1 cellular context compared by ENCODE assay signal in the genomic region with DNA sequence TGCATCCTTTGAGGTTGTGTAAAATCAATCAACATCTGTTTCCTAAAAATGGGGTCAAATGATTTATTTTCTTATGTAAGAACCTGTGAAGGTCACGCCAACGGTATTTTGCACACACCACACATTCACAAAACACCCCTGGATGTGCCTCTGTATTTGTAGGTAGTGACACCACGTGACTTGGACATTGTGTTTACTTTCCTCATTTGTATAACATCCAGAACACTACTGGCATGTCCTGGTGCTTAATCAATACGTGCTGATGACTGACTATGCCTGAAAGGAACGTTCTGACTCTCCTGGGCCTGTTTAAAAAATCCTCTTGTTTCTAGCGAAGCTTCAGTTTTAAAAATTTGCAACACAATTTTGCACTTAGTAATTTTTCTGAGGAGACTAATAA.
TF ChIP-seq lines count a peak whose summit lies in the region.

No MANE protein-coding gene starts in this region.

TF ChIP-seq in HepG2, 621 proteins besides CTCF, POLR2A, EP300 and RAD21 (continued from another document and continues in another):
- TF ChIP-seq AHDC1 (CRISPR knock-in tag; IDR thresholded peaks at IDR 0.05; ENCODE audit: borderline replicate concordance) (0 out of 2 replicates have a peak, but pooled peaks have one; percentile 22), FIP1L1 (IDR thresholded peaks at IDR 0.05; ENCODE audit: borderline replicate concordance, insufficient read depth, low read depth, low read length) (no peak), SAP130 (CRISPR knock-in tag; IDR thresholded peaks at IDR 0.05; ENCODE audit: low read depth) (peak; percentile 36), PITX1 (CRISPR knock-in tag; IDR thresholded peaks at IDR 0.05) (no peak), SNAPC5 (CRISPR knock-in tag; IDR thresholded peaks at IDR 0.05; ENCODE audit: borderline replicate concordance) (no peak), DNMT3B (CRISPR knock-in tag; conservative IDR thresholded peaks at IDR 0.05) (no peak), ZNF20 (CRISPR knock-in tag; IDR thresholded peaks at IDR 0.05) (no peak), ZNF451 (CRISPR knock-in tag; IDR thresholded peaks at IDR 0.05) (no peak), ZMYM4 (CRISPR knock-in tag; IDR thresholded peaks at IDR 0.05) (0 out of 2 replicates have a peak, but pooled peaks have one; percentile 23), ATM (IDR thresholded peaks at IDR 0.05; ENCODE audit: borderline replicate concordance) (no peak), ZBTB7A (CRISPR knock-in tag; IDR thresholded peaks at IDR 0.05) (no peak), ZBTB14 (CRISPR knock-in tag; IDR thresholded peaks at IDR 0.05) (no peak), IRF2 (CRISPR knock-in tag; IDR thresholded peaks at IDR 0.05) (peak; percentile 43; the same call in 1 of the 2 replicates), HOXA3 (CRISPR knock-in tag; IDR thresholded peaks at IDR 0.05) (no peak), ZNF30 (CRISPR knock-in tag; IDR thresholded peaks at IDR 0.05) (no peak), ZNF83 (CRISPR knock-in tag; IDR thresholded peaks at IDR 0.05; ENCODE audit: borderline replicate concordance) (no peak), ZFP36 (IDR thresholded peaks at IDR 0.05; ENCODE audit: borderline replicate concordance, low read depth, low read length, partially characterized antibody) (no peak), TFE3 (CRISPR knock-in tag; IDR thresholded peaks at IDR 0.05) (peak; percentile 37; the same call in 1 of the 2 replicates), ZNF460 (CRISPR knock-in tag; IDR thresholded peaks at IDR 0.05; ENCODE audit: borderline replicate concordance) (no peak), RBAK (CRISPR knock-in tag; IDR thresholded peaks at IDR 0.05) (no peak), ZNF619 (CRISPR knock-in tag; IDR thresholded peaks at IDR 0.05) (no peak), SPEN (CRISPR knock-in tag; IDR thresholded peaks at IDR 0.05; ENCODE audit: low read depth) (no peak), ZFY (CRISPR knock-in tag; IDR thresholded peaks at IDR 0.05) (no peak), TP53 (CRISPR knock-in tag; conservative IDR thresholded peaks at IDR 0.05) (no peak), HHEX (CRISPR knock-in tag; IDR thresholded peaks at IDR 0.05) (no peak), SRSF4 (IDR thresholded peaks at IDR 0.05; ENCODE audit: low read depth, low read length, poor library complexity, severe bottlenecking) (no peak), ZHX2 (IDR thresholded peaks at IDR 0.05; ENCODE audit: low read depth) (no peak), ZHX2 (CRISPR knock-in tag; IDR thresholded peaks at IDR 0.05; ENCODE audit: borderline replicate concordance) (no peak), KLF15 (CRISPR knock-in tag; IDR thresholded peaks at IDR 0.05; ENCODE audit: borderline replicate concordance) (no peak), ZBTB49 (CRISPR knock-in tag; IDR thresholded peaks at IDR 0.05; ENCODE audit: borderline replicate concordance) (no peak), ZNF572 (CRISPR knock-in tag; IDR thresholded peaks at IDR 0.05) (no peak), SP2 (CRISPR knock-in tag; IDR thresholded peaks at IDR 0.05) (no peak), ASH2L (IDR thresholded peaks at IDR 0.05; ENCODE audit: insufficient read length, low read depth, low read length) (no peak), KLF12 (CRISPR knock-in tag; IDR thresholded peaks at IDR 0.05; ENCODE audit: borderline replicate concordance) (no peak), HNRNPH1 (optimal IDR thresholded peaks at IDR 0.05; ENCODE audit: low read depth, low read length) (no peak), ZNF121 (CRISPR knock-in tag; IDR thresholded peaks at IDR 0.05) (peak; percentile 82), ZNF598 (CRISPR knock-in tag; IDR thresholded peaks at IDR 0.05; ENCODE audit: borderline replicate concordance) (no peak), CBX1 (IDR thresholded peaks at IDR 0.05; ENCODE audit: low read depth) (no peak), ATAD3A (CRISPR knock-in tag; IDR thresholded peaks at IDR 0.05) (no peak), MED1 (CRISPR knock-in tag; IDR thresholded peaks at IDR 0.05) (peak; percentile 48; the same call in 1 of the 2 replicates)
- TF ChIP-seq, protein P1, sequence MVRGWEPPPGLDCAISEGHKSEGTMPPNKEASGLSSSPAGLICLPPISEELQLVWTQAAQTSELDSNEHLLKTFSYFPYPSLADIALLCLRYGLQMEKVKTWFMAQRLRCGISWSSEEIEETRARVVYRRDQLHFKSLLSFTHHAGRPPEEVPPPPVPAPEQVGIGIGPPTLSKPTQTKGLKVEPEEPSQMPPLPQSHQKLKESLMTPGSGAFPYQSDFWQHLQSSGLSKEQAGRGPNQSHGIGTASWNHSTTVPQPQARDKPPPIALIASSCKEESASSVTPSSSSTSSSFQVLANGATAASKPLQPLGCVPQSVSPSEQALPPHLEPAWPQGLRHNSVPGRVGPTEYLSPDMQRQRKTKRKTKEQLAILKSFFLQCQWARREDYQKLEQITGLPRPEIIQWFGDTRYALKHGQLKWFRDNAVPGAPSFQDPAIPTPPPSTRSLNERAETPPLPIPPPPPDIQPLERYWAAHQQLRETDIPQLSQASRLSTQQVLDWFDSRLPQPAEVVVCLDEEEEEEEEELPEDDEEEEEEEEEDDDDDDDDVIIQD (CRISPR knock-in tag; IDR thresholded peaks at IDR 0.05; ENCODE audit: low read depth): 0 out of 2 replicates have a peak, but pooled peaks have one; percentile 15
- TF ChIP-seq, protein P2, sequence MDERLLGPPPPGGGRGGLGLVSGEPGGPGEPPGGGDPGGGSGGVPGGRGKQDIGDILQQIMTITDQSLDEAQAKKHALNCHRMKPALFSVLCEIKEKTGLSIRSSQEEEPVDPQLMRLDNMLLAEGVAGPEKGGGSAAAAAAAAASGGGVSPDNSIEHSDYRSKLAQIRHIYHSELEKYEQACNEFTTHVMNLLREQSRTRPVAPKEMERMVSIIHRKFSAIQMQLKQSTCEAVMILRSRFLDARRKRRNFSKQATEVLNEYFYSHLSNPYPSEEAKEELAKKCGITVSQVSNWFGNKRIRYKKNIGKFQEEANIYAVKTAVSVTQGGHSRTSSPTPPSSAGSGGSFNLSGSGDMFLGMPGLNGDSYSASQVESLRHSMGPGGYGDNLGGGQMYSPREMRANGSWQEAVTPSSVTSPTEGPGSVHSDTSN (CRISPR knock-in tag; IDR thresholded peaks at IDR 0.05): no peak
- TF ChIP-seq, protein P3, sequence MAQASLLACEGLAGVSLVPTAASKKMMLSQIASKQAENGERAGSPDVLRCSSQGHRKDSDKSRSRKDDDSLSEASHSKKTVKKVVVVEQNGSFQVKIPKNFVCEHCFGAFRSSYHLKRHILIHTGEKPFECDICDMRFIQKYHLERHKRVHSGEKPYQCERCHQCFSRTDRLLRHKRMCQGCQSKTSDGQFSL (CRISPR knock-in tag; IDR thresholded peaks at IDR 0.05): no peak
